Comparison of ENCODE assay signal across 17 cellular contexts in the genomic region with DNA sequence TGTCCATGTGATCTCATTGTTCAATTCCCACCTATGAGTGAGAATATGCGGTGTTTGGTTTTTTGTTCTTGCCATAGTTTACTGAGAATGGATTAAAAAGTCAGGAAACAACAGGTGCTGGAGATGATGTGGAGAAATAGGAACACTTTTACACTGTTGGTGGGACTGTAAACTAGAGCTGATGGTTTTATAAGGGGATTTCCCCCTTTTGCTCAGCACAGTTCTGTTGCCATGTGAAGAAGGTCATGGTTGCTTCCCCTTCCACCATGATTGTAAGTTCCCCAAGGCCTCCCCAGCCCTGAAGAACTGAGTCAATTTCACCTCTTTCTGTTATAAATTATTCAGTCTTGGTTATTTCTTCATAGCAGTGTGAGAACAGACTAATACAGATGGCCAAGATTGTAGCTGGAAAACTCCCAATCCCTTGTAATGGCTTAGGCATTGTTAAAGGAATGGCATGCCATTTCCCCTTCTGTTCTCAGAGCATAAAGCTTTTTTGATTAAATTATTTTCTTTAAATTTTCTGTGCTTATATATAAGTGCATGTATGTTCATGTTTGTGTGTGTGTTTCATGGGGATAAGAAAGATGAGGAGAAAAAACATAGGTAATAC.
"Had no signal": no experiment of that assay in that cellular context is flagged by ENCODE, and none has a peak within 500 bp of the region (broad histone marks: within the 10 kb centered on the region; RNA-seq: fewer than 3 reads in every experiment).

No MANE protein-coding gene starts in this region.

- H3K9me3 ChIP-seq: ovary, thoracic aorta had no signal

- H3K4me3 Mint-ChIP-seq: activated CD8-positive, alpha-beta memory T cell treated with anti-CD3 and anti-CD28 coated beads, Interleukin-2, amount 10 ng/mL, durations not matched to agents 7 days and 5 days; activated naive CD4-positive, alpha-beta T cell treated with anti-CD3 and anti-CD28 coated beads, Interleukin-2, amount 50 U/mL, for 24 hours; endodermal cell; naive thymus-derived CD4-positive, alpha-beta T cell; T-helper 17 cell had no signal

- H3K36me3 ChIP-seq: left ventricle myocardium inferior, ovary, thoracic aorta had no signal

- H3K27ac Mint-ChIP-seq: activated CD8-positive, alpha-beta memory T cell treated with anti-CD3 and anti-CD28 coated beads, Interleukin-2, amount 10 ng/mL, durations not matched to agents 7 days and 5 days; activated naive CD4-positive, alpha-beta T cell treated with anti-CD3 and anti-CD28 coated beads, Interleukin-2, amount 50 U/mL, for 24 hours; endodermal cell; T-helper 17 cell had no signal

- H3K27ac ChIP-seq: foreskin keratinocyte, left ventricle myocardium inferior, ovary, thoracic aorta had no signal

- FAIRE-seq: kidney had no signal

- H3K4me1 Mint-ChIP-seq: activated CD8-positive, alpha-beta memory T cell treated with anti-CD3 and anti-CD28 coated beads, Interleukin-2, amount 10 ng/mL, durations not matched to agents 7 days and 5 days; T-helper 17 cell had no signal

- H3K27me3 ChIP-seq: foreskin keratinocyte, ovary had no signal

- H3K27me3 Mint-ChIP-seq: activated CD8-positive, alpha-beta memory T cell treated with anti-CD3 and anti-CD28 coated beads, Interleukin-2, amount 10 ng/mL, durations not matched to agents 7 days and 5 days; activated naive CD4-positive, alpha-beta T cell treated with anti-CD3 and anti-CD28 coated beads, Interleukin-2, amount 50 U/mL, for 24 hours; naive thymus-derived CD4-positive, alpha-beta T cell; T-helper 17 cell had no signal

- ATAC-seq: activated CD8-positive, alpha-beta memory T cell treated with anti-CD3 and anti-CD28 coated beads, Interleukin-2, amount 10 ng/mL, durations not matched to agents 7 days and 5 days; foreskin keratinocyte; mucosa of descending colon; naive thymus-derived CD4-positive, alpha-beta T cell; sciatic nerve; T-helper 17 cell had no signal

- H3K4me3 ChIP-seq: left ventricle myocardium inferior, mucosa of descending colon, ovary, thoracic aorta had no signal

- H3K4me1 ChIP-seq: foreskin keratinocyte had no signal

- DNase-seq: activated CD4-positive, alpha-beta T cell treated with anti-CD3 and anti-CD28 coated beads, Interleukin-2, amount 50 U/mL, for 4 hours; activated CD8-positive, alpha-beta memory T cell treated with anti-CD3 and anti-CD28 coated beads, Interleukin-2, amount 10 ng/mL, durations not matched to agents 7 days and 5 days; activated T-cell treated with anti-CD3 and anti-CD28 coated beads, Interleukin-2, amount 50 U/mL, for 1 hour; endodermal cell; erythroblast; foreskin keratinocyte; glutamatergic neuron; hypothalamus; kidney; left ventricle myocardium inferior; mucosa of descending colon; naive thymus-derived CD4-positive, alpha-beta T cell; ovary; T-helper 17 cell had no signal
